Comparison of ENCODE assay signal across 4 cellular contexts in the genomic region with DNA sequence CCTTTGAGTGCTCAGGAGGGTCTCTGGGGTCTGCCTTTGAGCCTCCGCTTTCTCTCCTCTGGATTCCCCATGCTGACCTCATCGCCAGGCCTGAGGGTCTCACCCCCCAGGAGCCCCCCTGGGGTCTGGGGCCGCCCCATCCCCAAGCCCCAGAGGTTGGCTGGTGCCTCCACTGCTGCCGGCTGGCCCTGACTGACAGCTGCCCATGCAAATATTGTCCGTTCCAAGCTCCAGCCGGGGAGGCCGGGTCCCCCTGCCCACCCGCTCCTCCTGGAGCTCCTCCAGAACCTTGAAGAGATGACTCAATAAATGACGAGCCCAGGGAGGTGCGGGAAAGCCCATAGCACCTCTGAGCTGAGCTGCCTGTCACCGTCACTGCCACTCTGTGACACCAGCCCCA.
"Had no signal": no experiment of that assay in that cellular context is flagged by ENCODE, and none has a peak within 500 bp of the region (broad histone marks: within the 10 kb centered on the region; RNA-seq: fewer than 3 reads in every experiment).

No MANE protein-coding gene starts in this region.

- ATAC-seq: GM23338 had no signal

- H3K4me2 ChIP-seq: GM23338 had no signal

- H3K27ac Mint-ChIP-seq: GM23338, H9 had no signal

- H2AFZ ChIP-seq: GM23338 had no signal

- H3K4me3 Mint-ChIP-seq: GM23338, H9 had no signal

- H3K4me3 ChIP-seq: GM23338 had no signal

- DNase-seq: H9, HCEC 1CT, IMR-90 had no signal

- H3K4me1 Mint-ChIP-seq: H9 had no signal
